In genomic region chr2:108612514-108613183, GRCh38 we compare ENCODE assay signal across 8 cellular contexts.
DNase-seq lines count a peak whose midpoint lies in the region; ATAC-seq and TF ChIP-seq lines count a peak whose summit lies in the region.

No MANE protein-coding gene starts in this region.

- H3K4me3 ChIP-seq in BLaER1 treated with 17β-estradiol and CSF1 and Interleukin-3, amounts not matched to agents 10 nM and 100 nM: no peak overlapping the region

- no peaks in the 10 kb centered on the region for H3K27me3 Mint-ChIP-seq in activated naive CD4-positive, alpha-beta T cell treated with anti-CD3 and anti-CD28 coated beads, Interleukin-2, amount 50 U/mL, for 24 hours
- no peaks in the 10 kb centered on the region for H3K27me3 Mint-ChIP-seq in progenitor cell of endocrine pancreas

- peaks cover 50 to 97% (median 57%) of the 10 kb centered on the region in 10 experiments for H3K4me1 ChIP-seq in BLaER1 treated with 17β-estradiol and CSF1 and Interleukin-3, amounts not matched to agents 10 nM and 100 nM

- H3K36me3 ChIP-seq in BLaER1 treated with 17β-estradiol and CSF1 and Interleukin-3, amounts not matched to agents 10 nM and 100 nM: peaks cover 0 to 21% (median 0%) of the 10 kb centered on the region in 11 experiments; a peak in 2 of 22 replicates

- H3K36me3 Mint-ChIP-seq in activated naive CD4-positive, alpha-beta T cell treated with anti-CD3 and anti-CD28 coated beads, Interleukin-2, amount 50 U/mL, for 24 hours: no peaks in the 10 kb centered on the region
- no peaks in the 10 kb centered on the region for H3K36me3 Mint-ChIP-seq in progenitor cell of endocrine pancreas (ENCODE audit: insufficient read depth)

- peak overlapping the region; percentile 53 for H3K4me3 Mint-ChIP-seq in activated naive CD4-positive, alpha-beta T cell treated with anti-CD3 and anti-CD28 coated beads, Interleukin-2, amount 50 U/mL, for 24 hours
- no peak overlapping the region for H3K4me3 Mint-ChIP-seq in progenitor cell of endocrine pancreas (ENCODE audit: low read depth)

- H3K4me1 Mint-ChIP-seq in activated naive CD4-positive, alpha-beta T cell treated with anti-CD3 and anti-CD28 coated beads, Interleukin-2, amount 50 U/mL, for 24 hours: peaks cover 71% of the 10 kb centered on the region
- peaks cover 44% of the 10 kb centered on the region for H3K4me1 Mint-ChIP-seq in progenitor cell of endocrine pancreas (ENCODE audit: low read depth)

- H3K9ac ChIP-seq in BLaER1 treated with 17β-estradiol and CSF1 and Interleukin-3, amounts not matched to agents 10 nM and 100 nM: peak overlapping the region in 5 of 11 experiments; percentile 20 to 72 (median 69); a peak in 7 of 22 replicates

- TF ChIP-seq CTCF in progenitor cell of endocrine pancreas (IDR thresholded peaks at IDR 0.05; ENCODE audit: unreplicated experiment): no peak

- peak overlapping the region; percentile 15 to 93 (median 68) for H3K4me2 ChIP-seq in BLaER1 treated with 17β-estradiol and CSF1 and Interleukin-3, amounts not matched to agents 10 nM and 100 nM

- peaks cover 27 to 87% (median 64%) of the 10 kb centered on the region in 11 experiments; a peak in 20 of 22 replicates for H4K20me1 ChIP-seq in BLaER1 treated with 17β-estradiol and CSF1 and Interleukin-3, amounts not matched to agents 10 nM and 100 nM

- no peaks in the 10 kb centered on the region for H3K9me3 Mint-ChIP-seq in activated naive CD4-positive, alpha-beta T cell treated with anti-CD3 and anti-CD28 coated beads, Interleukin-2, amount 50 U/mL, for 24 hours
- no peaks in the 10 kb centered on the region for H3K9me3 Mint-ChIP-seq in progenitor cell of endocrine pancreas (ENCODE audit: low read depth)

- DNase-seq in stimulated activated CD4-positive, alpha-beta T cell treated with anti-CD3 and anti-CD28 coated beads, Interleukin-12 subunit alpha, Interleukin-12 subunit beta, amount 100 ng/mL, for 24 hours (ENCODE audit: low read depth in 2 of 2): peak; percentile 37 to 41
- DNase-seq in HUDEP-2 (lab: John Stamatoyannopoulos, UW; ENCODE audit: unreplicated experiment in 76 of 76): no peak
- DNase-seq in NAMALWA (ENCODE audit: low spot score): no peak
- no peak for DNase-seq in progenitor cell of endocrine pancreas (ENCODE audit: low spot score, unreplicated experiment)

- H3K27me3 ChIP-seq in BLaER1 treated with 17β-estradiol and CSF1 and Interleukin-3, amounts not matched to agents 10 nM and 100 nM: no peaks in the 10 kb centered on the region

- peak; percentile 80 for ATAC-seq in GM21360 (IDR thresholded peaks at IDR 0.05; ENCODE audit: unreplicated experiment)
- ATAC-seq in HG03575 (IDR thresholded peaks at IDR 0.05; ENCODE audit: extremely low read depth, insufficient number of reproducible peaks, low FRiP score, unreplicated experiment): peak; percentile 50

- peak overlapping the region; percentile 71 for H3K27ac Mint-ChIP-seq in activated naive CD4-positive, alpha-beta T cell treated with anti-CD3 and anti-CD28 coated beads, Interleukin-2, amount 50 U/mL, for 24 hours
- no peak overlapping the region for H3K27ac Mint-ChIP-seq in progenitor cell of endocrine pancreas

- H3K27ac ChIP-seq in BLaER1 treated with 17β-estradiol and CSF1 and Interleukin-3, amounts not matched to agents 10 nM and 100 nM: peak overlapping the region in 7 of 11 experiments; percentile 28 to 86 (median 64); a peak in 12 of 22 replicates

- no peaks in the 10 kb centered on the region for H3K9me3 ChIP-seq in BLaER1 treated with 17β-estradiol and CSF1 and Interleukin-3, amounts not matched to agents 10 nM and 100 nM (replicated peaks in 1 of 11)

Comparison
In these comparisons a context has a peak if more than half of its experiments do, and no peak if none do; other contexts are left out.
1. DNase-seq: peak in stimulated activated CD4-positive, alpha-beta T cell treated with anti-CD3 and anti-CD28 coated beads, Interleukin-12 subunit alpha, Interleukin-12 subunit beta, amount 100 ng/mL, for 24 hours (2 of 2); none in HUDEP-2 (0 of 76), NAMALWA (single experiment) and progenitor cell of endocrine pancreas (single experiment).